ENCODE assay signal across 23 cellular contexts in genomic region chr13:28984825-28985224, GRCh38.
"Had no signal": no experiment of that assay in that cellular context is flagged by ENCODE, and none has a peak within 500 bp of the region (broad histone marks: within the 10 kb centered on the region; RNA-seq: fewer than 3 reads in every experiment).

No MANE protein-coding gene starts in this region.

- H3K4me2 ChIP-seq: hepatocyte had no signal

- DNase-seq: effector memory CD4-positive, alpha-beta T cell; foreskin keratinocyte; heart left ventricle; kidney; left ventricle myocardium inferior; lower lobe of right lung; mucosa of descending colon; naive B cell; pancreas; spleen; stimulated activated CD4-positive, alpha-beta T cell treated with anti-CD3 and anti-CD28 coated beads, Interleukin-2, amount 100 ng/mL, for 48 hours; stimulated activated naive B cell treated with anti-CD40 and anti-IgM and Interleukin-4, amounts not matched to agents 10 μg/mL and 1 μg/mL and 100 μg/mL, for 72 hours; transverse colon; upper lobe of right lung had no signal

- H3K36me3 ChIP-seq: esophagus muscularis mucosa, gastroesophageal sphincter, heart left ventricle, left ventricle myocardium inferior, lower lobe of right lung, neutrophil, pancreas, spleen, transverse colon, upper lobe of right lung, vagina had no signal

- H3K27ac ChIP-seq: esophagus muscularis mucosa, foreskin keratinocyte, gastroesophageal sphincter, heart left ventricle, hepatocyte, left ventricle myocardium inferior, lower lobe of right lung, neutrophil, pancreas, skin epidermis, spleen, transverse colon, upper lobe of right lung, vagina had no signal

- H3K27me3 ChIP-seq: esophagus muscularis mucosa, foreskin keratinocyte, gastroesophageal sphincter, heart left ventricle, hepatocyte, neutrophil, pancreas, spleen, transverse colon, upper lobe of right lung, vagina had no signal

- H3K4me3 ChIP-seq: esophagus muscularis mucosa, gastroesophageal sphincter, heart left ventricle, hepatocyte, left ventricle myocardium inferior, lower lobe of right lung, mucosa of descending colon, pancreas, skin epidermis, spleen, transverse colon, upper lobe of right lung, vagina had no signal

- H3K4me1 ChIP-seq: foreskin keratinocyte, gastroesophageal sphincter, lower lobe of right lung, spleen, transverse colon, upper lobe of right lung, vagina had no signal

- H3K79me2 ChIP-seq: hepatocyte had no signal

- H2AFZ ChIP-seq: hepatocyte had no signal

- H3K9me3 ChIP-seq: esophagus muscularis mucosa, gastroesophageal sphincter, heart left ventricle, left ventricle myocardium inferior, lower lobe of right lung, mucosa of descending colon, neutrophil, pancreas, spleen, transverse colon, upper lobe of right lung, vagina had no signal

- ATAC-seq: foreskin keratinocyte; gastroesophageal sphincter; lower lobe of right lung; mucosa of descending colon; natural killer cell treated with Interleukin-12 subunit alpha and Interleukin-12 subunit beta and Interleukin-15 and Interleukin-18, amount 100 ng/mL, for 72 hours; stimulated activated naive B cell treated with anti-CD40 and anti-IgM and Interleukin-4, amounts not matched to agents 10 μg/mL and 1 μg/mL and 100 μg/mL, for 72 hours; upper lobe of right lung had no signal

- FAIRE-seq: colon, endothelial cell of umbilical vein, kidney, pancreas had no signal
